Comparison of ENCODE assay signal across 20 cellular contexts in the genomic region with DNA sequence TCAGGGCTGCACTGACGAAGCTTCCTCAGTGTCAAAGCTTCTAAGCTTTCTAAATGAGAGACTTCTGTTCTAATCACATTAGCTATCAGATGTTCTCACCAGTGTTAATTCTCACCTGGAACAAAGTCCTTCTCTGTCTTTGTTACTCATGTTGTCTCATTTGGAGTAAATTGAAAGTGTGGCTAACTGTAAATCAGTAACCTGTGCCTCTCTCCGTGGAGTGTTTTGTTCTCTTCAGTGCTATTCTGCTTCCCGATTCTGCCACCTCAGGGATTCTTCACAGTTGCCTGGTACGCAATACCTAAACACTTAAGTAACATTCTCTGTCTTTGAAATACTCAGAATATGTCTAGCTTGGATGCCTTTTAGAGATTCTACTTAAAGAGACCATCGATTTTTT.
DNase-seq lines count a peak whose midpoint lies in the region; ATAC-seq, FAIRE-seq and TF ChIP-seq lines count a peak whose summit lies in the region.
"Had no signal": no experiment of that assay in that cellular context is flagged by ENCODE, and none has a peak within 500 bp of the region (broad histone marks: within the 10 kb centered on the region; RNA-seq: fewer than 3 reads in every experiment).

No MANE protein-coding gene starts in this region.

- H3K14ac ChIP-seq in H1 (ENCODE audit: insufficient read length), result no peak overlapping the region
- H3K14ac ChIP-seq in mesenchymal stem cell (ENCODE audit: low read length in 2 of 2), result no peak overlapping the region

- no peak overlapping the region for H2BK120ac ChIP-seq in H1 (replicated peaks; ENCODE audit: low read depth, low read length)
- H2BK120ac ChIP-seq in mesenchymal stem cell (ENCODE audit: low read depth, low read length), result no peak overlapping the region

- H4K5ac ChIP-seq in H1 (ENCODE audit: insufficient read length, low read depth, low read length), result no peak overlapping the region

- TF ChIP-seq POLR2A in breast epithelium (IDR thresholded peaks at IDR 0.05), result no peak
- TF ChIP-seq POLR2A in H1 (IDR thresholded peaks at IDR 0.05; ENCODE audit: control extremely low read depth in 1 of 2, low read depth in 2 of 2, low read length in 2 of 2), result no peak

- H3K4me3 ChIP-seq in mammary epithelial cell (replicated peaks in 1 of 3; ENCODE audit: insufficient read depth in 1 of 3, low read depth in 2 of 3, low read length in 3 of 3) (no peak overlapping the region), breast epithelium (no peak overlapping the region), H1 (ENCODE audit: extremely low read depth in 1 of 4, insufficient read depth in 2 of 4, low read depth in 3 of 4, low read length in 4 of 4) (no peak overlapping the region), mesenchymal stem cell (ENCODE audit: insufficient read depth in 1 of 2, low read depth in 1 of 2, low read length in 2 of 2) (no peak overlapping the region)
- H3K4me3 ChIP-seq: body of pancreas, heart right ventricle, psoas muscle, smooth muscle cell had no signal

- no peak overlapping the region for H2BK15ac ChIP-seq in H1 (ENCODE audit: low read length)
- H2BK15ac ChIP-seq in mesenchymal stem cell (ENCODE audit: low read depth, poor library complexity, severe bottlenecking), result no peak overlapping the region

- WGBS in mammary epithelial cell (ENCODE audit: low coverage, missing lambda C conversion rate), result 31% methylated on average over 5 of the region's 5 CpGs
- WGBS in H1 (ENCODE audit: extremely low coverage in 1 of 2, insufficient coverage in 1 of 2, insufficient read length in 1 of 2, insufficient replicate concordance in 2 of 2, low coverage in 1 of 2, low lambda C conversion rate in 2 of 2, missing lambda C conversion rate in 1 of 2), 2 experiments, result 89% methylated on average over 5 of the region's 5 CpGs; no CpG with 5 or more reads in 1 of the 2 experiments
- WGBS in mesenchymal stem cell, result 73% methylated on average over 3 of the region's 5 CpGs

- H3K4me1 ChIP-seq in mammary epithelial cell (ENCODE audit: insufficient read depth, low read length), result no peaks in the 10 kb centered on the region
- no peaks in the 10 kb centered on the region for H3K4me1 ChIP-seq in breast epithelium
- no peaks in the 10 kb centered on the region for H3K4me1 ChIP-seq in H1 (replicated peaks in 1 of 4; ENCODE audit: control insufficient read depth in 3 of 4, insufficient read depth in 4 of 4, low read length in 3 of 4)
- no peaks in the 10 kb centered on the region for H3K4me1 ChIP-seq in mesenchymal stem cell (ENCODE audit: control insufficient read depth, insufficient read depth, low read depth, low read length)
- H3K4me1 ChIP-seq: body of pancreas, heart right ventricle, psoas muscle had no signal

- H3K27me3 ChIP-seq in mammary epithelial cell (ENCODE audit: insufficient read depth, low read length), result peaks cover 3% of the 10 kb centered on the region
- no peaks in the 10 kb centered on the region for H3K27me3 ChIP-seq in breast epithelium
- no peaks in the 10 kb centered on the region for H3K27me3 ChIP-seq in H1 (replicated peaks in 1 of 4; ENCODE audit: control insufficient read depth in 3 of 4, extremely low read depth in 1 of 4, insufficient read depth in 3 of 4, low read length in 3 of 4)
- H3K27me3 ChIP-seq in mesenchymal stem cell (ENCODE audit: control insufficient read depth in 1 of 2, insufficient read depth in 1 of 2, low read length in 2 of 2), result no peaks in the 10 kb centered on the region
- H3K27me3 ChIP-seq: body of pancreas, heart right ventricle had no signal

- H3K18ac ChIP-seq in H1 (ENCODE audit: extremely low read depth, low read length) (no peak overlapping the region), mesenchymal stem cell (ENCODE audit: low read depth in 1 of 2, low read length in 2 of 2) (no peak overlapping the region)

- in situ Hi-C loops in mammary epithelial cell (cut with MboI; ENCODE audit: low sequenced_read_pairs in 2 of 2), result no loop called here

- H2BK5ac ChIP-seq in H1 (ENCODE audit: low read depth, low read length), result no peak overlapping the region
- no peak overlapping the region for H2BK5ac ChIP-seq in mesenchymal stem cell (ENCODE audit: low read depth, low read length, poor library complexity, severe bottlenecking)

- CTCF ChIA-PET in mammary epithelial cell (lab: Charles Lee; ENCODE audit: low non-redundant PET) (no interaction called here), H1 (lab: Charles Lee; ENCODE audit: partially characterized antibody) (no interaction called here)

- H2BK20ac ChIP-seq in H1 (ENCODE audit: low read length), result no peak overlapping the region

- H3K27ac ChIP-seq in mammary epithelial cell (ENCODE audit: insufficient read depth, low read depth, low read length) (no peak overlapping the region), breast epithelium (no peak overlapping the region), H1 (ENCODE audit: low read depth, low read length) (no peak overlapping the region), mesenchymal stem cell (ENCODE audit: low read length, poor library complexity, severe bottlenecking) (no peak overlapping the region)
- H3K27ac ChIP-seq: body of pancreas, heart right ventricle, psoas muscle had no signal

- H4K8ac ChIP-seq in H1 (ENCODE audit: extremely low read depth, insufficient read depth, low read length) (no peak overlapping the region), mesenchymal stem cell (ENCODE audit: low read length) (no peak overlapping the region)

- peak overlapping the region; percentile 6 for H3K4me2 ChIP-seq in mammary epithelial cell (ENCODE audit: insufficient read depth, low read depth, low read length)
- no peak overlapping the region for H3K4me2 ChIP-seq in H1 (ENCODE audit: insufficient read depth in 1 of 2, low read depth in 2 of 2, low read length in 2 of 2)
- H3K4me2 ChIP-seq in mesenchymal stem cell (ENCODE audit: low read length, poor library complexity, severe bottlenecking), result peak overlapping the region; percentile 3
- H3K4me2 ChIP-seq: SK-N-SH, smooth muscle cell had no signal

- no peak overlapping the region for H2AK5ac ChIP-seq in H1 (ENCODE audit: low read depth, low read length)
- no peak overlapping the region for H2AK5ac ChIP-seq in mesenchymal stem cell (ENCODE audit: low read length, severe bottlenecking)

- TF ChIP-seq RAD21 in H1 (IDR thresholded peaks at IDR 0.05 in 1 of 2, conservative IDR thresholded peaks at IDR 0.05 in 1 of 2; ENCODE audit: low read depth in 2 of 2, low read length in 2 of 2), result no peak

- DNase-seq in mammary epithelial cell (no peak), breast epithelium (ENCODE audit: low spot score in 2 of 2) (no peak), H1 (ENCODE audit: low read depth in 1 of 2, low spot score in 2 of 2) (no peak), mesenchymal stem cell (no peak), GM19240 (ENCODE audit: insufficient read length, low spot score) (no peak), NCI-H2029 treated with DMSO at 0.1 percent for 48 hours (lab: John Stamatoyannopoulos, UW) (no peak)
- DNase-seq: activated T-cell treated with anti-CD3 and anti-CD28 coated beads, Interleukin-2, amount 50 U/mL, for 24 hours; body of pancreas; C1 segment of cervical spinal cord; erythroblast; heart right ventricle; NCI-H1105 treated with DMSO at 0.1 percent for 48 hours; NCI-H524; psoas muscle; SK-N-SH; T-helper 17 cell had no signal

- H3K9me3 ChIP-seq in mammary epithelial cell (replicated peaks; ENCODE audit: insufficient read depth, low read length) (no peaks in the 10 kb centered on the region), breast epithelium (no peaks in the 10 kb centered on the region), H1 (ENCODE audit: insufficient read depth in 2 of 2, low read depth in 1 of 2, low read length in 1 of 2) (no peaks in the 10 kb centered on the region), mesenchymal stem cell (ENCODE audit: control insufficient read depth, low read length) (no peaks in the 10 kb centered on the region)
- H3K9me3 ChIP-seq: body of pancreas, heart right ventricle, psoas muscle, SK-N-SH had no signal

- no peak for FAIRE-seq in H1 (lab: Jason Lieb, UNC)
- FAIRE-seq: GM19239 had no signal

- no peak overlapping the region for H3K9ac ChIP-seq in mammary epithelial cell (ENCODE audit: insufficient read depth, low read length)
- no peak overlapping the region for H3K9ac ChIP-seq in H1 (replicated peaks in 1 of 4; ENCODE audit: extremely low read depth in 1 of 4, low read depth in 3 of 4, low read length in 3 of 4)
- no peak overlapping the region for H3K9ac ChIP-seq in mesenchymal stem cell (ENCODE audit: low read length)
- H3K9ac ChIP-seq: SK-N-SH had no signal

- no peak overlapping the region for H3K4ac ChIP-seq in H1 (replicated peaks; ENCODE audit: insufficient read length, low read depth, low read length)
- no peak overlapping the region for H3K4ac ChIP-seq in mesenchymal stem cell (ENCODE audit: low read depth in 1 of 2, low read length in 2 of 2)

- no peak overlapping the region for H3K56ac ChIP-seq in H1 (replicated peaks; ENCODE audit: insufficient read length, low read depth, low read length)

- POLR2A ChIA-PET in H1 (lab: Charles Lee; ENCODE audit: partially characterized antibody), result no interaction called here

- H3K36me3 ChIP-seq in mammary epithelial cell (ENCODE audit: insufficient read depth, low read length), result no peaks in the 10 kb centered on the region
- H3K36me3 ChIP-seq in breast epithelium, result no peaks in the 10 kb centered on the region
- H3K36me3 ChIP-seq in H1 (ENCODE audit: control insufficient read depth in 2 of 4, insufficient read depth in 4 of 4, low read length in 3 of 4), result no peaks in the 10 kb centered on the region
- no peaks in the 10 kb centered on the region for H3K36me3 ChIP-seq in mesenchymal stem cell (ENCODE audit: control insufficient read depth in 1 of 2, insufficient read depth in 2 of 2, low read depth in 1 of 2, low read length in 2 of 2)
- H3K36me3 ChIP-seq: heart right ventricle had no signal

- H3K23ac ChIP-seq in H1 (ENCODE audit: insufficient read length), result no peak overlapping the region
- no peak overlapping the region for H3K23ac ChIP-seq in mesenchymal stem cell (ENCODE audit: low read length in 2 of 2)

- no peak for TF ChIP-seq EP300 in H1 (IDR thresholded peaks at IDR 0.05; ENCODE audit: borderline replicate concordance in 1 of 2, low read depth in 2 of 2, low read length in 2 of 2)

- no peaks in the 10 kb centered on the region for H3K23me2 ChIP-seq in H1 (ENCODE audit: low read depth, low read length)

- H3K79me2 ChIP-seq in mammary epithelial cell (ENCODE audit: insufficient read depth, low read length), result no peaks in the 10 kb centered on the region
- no peaks in the 10 kb centered on the region for H3K79me2 ChIP-seq in H1 (ENCODE audit: control insufficient read depth in 1 of 2, insufficient read depth in 2 of 2, low read length in 2 of 2)

- ATAC-seq in GM21360 (IDR thresholded peaks at IDR 0.05; ENCODE audit: unreplicated experiment), result no peak
- ATAC-seq in HG02970 (IDR thresholded peaks at IDR 0.05; ENCODE audit: low FRiP score, unreplicated experiment), result no peak
- ATAC-seq: body of pancreas, heart right ventricle, psoas muscle, T-helper 17 cell had no signal

- H2AFZ ChIP-seq in mammary epithelial cell (ENCODE audit: low read depth, low read length) (no peak overlapping the region), H1 (ENCODE audit: low read length) (0 out of 2 replicates have a peak overlapping the region, but pooled peaks have one; percentile 28), mesenchymal stem cell (ENCODE audit: low read depth, low read length) (no peak overlapping the region)

- dilution Hi-C loops in mammary epithelial cell (cut with HindIII; ENCODE audit: low sequenced_read_pairs), result no loop called here

- no peaks in the 10 kb centered on the region for H3K79me1 ChIP-seq in H1 (ENCODE audit: low read depth, low read length)
- no peaks in the 10 kb centered on the region for H3K79me1 ChIP-seq in mesenchymal stem cell (replicated peaks; ENCODE audit: low read length, poor library complexity, severe bottlenecking)

- H4K91ac ChIP-seq in H1 (replicated peaks; ENCODE audit: insufficient read length, low read length) (no peak overlapping the region), mesenchymal stem cell (ENCODE audit: low read length) (no peak overlapping the region)

- TF ChIP-seq CTCF in mammary epithelial cell (conservative IDR thresholded peaks at IDR 0.05 in 1 of 2, IDR thresholded peaks at IDR 0.05 in 1 of 2; ENCODE audit: extremely low read depth in 1 of 2, insufficient read depth in 1 of 2, low read depth in 1 of 2, low read length in 2 of 2), result no peak
- no peak for TF ChIP-seq CTCF in breast epithelium (IDR thresholded peaks at IDR 0.05)
- TF ChIP-seq CTCF in H1 (IDR thresholded peaks at IDR 0.05; ENCODE audit: control extremely low read depth in 1 of 3, insufficient read depth in 1 of 3, low read depth in 1 of 3, low read length in 3 of 3), result no peak

- intact Hi-C loops in mammary epithelial cell (cut with micrococcal nuclease), result loop anchor here (10.0 kb wide), 1 partner anchor 301 kb away; no protein-coding TSS in a partner anchor
- intact Hi-C loops in breast epithelium (cut with DNase I; ENCODE audit: low total_unique reads), result no loop called here

- no peaks in the 10 kb centered on the region for H4K20me1 ChIP-seq in mammary epithelial cell (ENCODE audit: insufficient read depth, low read length)
- H4K20me1 ChIP-seq in H1 (replicated peaks in 1 of 2; ENCODE audit: control insufficient read depth in 1 of 2, insufficient read depth in 2 of 2, low read length in 2 of 2), result no peaks in the 10 kb centered on the region

- H2BK12ac ChIP-seq in H1 (ENCODE audit: low read depth, low read length), result no peak overlapping the region
- H2BK12ac ChIP-seq in mesenchymal stem cell (ENCODE audit: low read length in 2 of 2), result no peak overlapping the region

- no TSS peak for BruUV-seq in mammary epithelial cell (replicated peaks; lab: Mats Ljungman, UMichigan)

Comparison
In these comparisons a context has a peak if more than half of its experiments do, and no peak if none do; other contexts are left out.
1. H3K4me2 ChIP-seq: peak in mammary epithelial cell (single experiment) and mesenchymal stem cell (single experiment); none in H1 (0 of 2).